ENCODE assay signal across 27 cellular contexts in genomic region chr4:6196871-6197270, GRCh38. TPM values are rescaled to one million over a fixed set of nuclear protein-coding genes. Genes with fewer than 3 reads are reported as not detected.
A peak's percentile ranks its signal among the peaks of the same experiment; 100 is the strongest.
DNase-seq lines count a peak whose midpoint lies in the region; ATAC-seq and TF ChIP-seq lines count a peak whose summit lies in the region.
"Had no signal": no experiment of that assay in that cellular context is flagged by ENCODE, and none has a peak within 500 bp of the region (broad histone marks: within the 10 kb centered on the region; RNA-seq: fewer than 3 reads in every experiment).

No MANE protein-coding gene starts in this region.

- H3K27me3 ChIP-seq in left ventricle myocardium inferior (ENCODE audit: low read depth) (peaks cover 100% of the 10 kb centered on the region), mesenchymal stem cell (ENCODE audit: control insufficient read depth in 1 of 2, insufficient read depth in 1 of 2, low read length in 2 of 2) (peaks cover 58 to 63% of the 10 kb centered on the region in 2 experiments)

- H4K8ac ChIP-seq in mesenchymal stem cell (ENCODE audit: low read length), result no peak overlapping the region

- TF ChIP-seq CTCF in osteocyte (IDR thresholded peaks at IDR 0.05) (no peak), left ventricle myocardium inferior (IDR thresholded peaks at IDR 0.05; ENCODE audit: borderline replicate concordance) (no peak)

- no peak overlapping the region for H3K4ac ChIP-seq in mesenchymal stem cell (ENCODE audit: low read depth in 1 of 2, low read length in 2 of 2)

- no peak overlapping the region for H2BK5ac ChIP-seq in mesenchymal stem cell (ENCODE audit: low read depth, low read length, poor library complexity, severe bottlenecking)

- no peaks in the 10 kb centered on the region for H3K79me1 ChIP-seq in mesenchymal stem cell (replicated peaks; ENCODE audit: low read length, poor library complexity, severe bottlenecking)

- H3K4me3 ChIP-seq in left ventricle myocardium inferior, result no peak overlapping the region
- H3K4me3 ChIP-seq in mesenchymal stem cell (ENCODE audit: insufficient read depth in 1 of 2, low read depth in 1 of 2, low read length in 2 of 2), result no peak overlapping the region
- H3K4me3 ChIP-seq: PC-9, SK-N-MC had no signal

- H3K27ac ChIP-seq in left ventricle myocardium inferior (replicated peaks) (no peak overlapping the region), mesenchymal stem cell (ENCODE audit: low read length, poor library complexity, severe bottlenecking) (no peak overlapping the region)
- H3K27ac ChIP-seq: PC-9, SK-N-MC had no signal

- CTCF ChIA-PET in activated CD8-positive, alpha-beta memory T cell treated with anti-CD3 and anti-CD28 coated beads, Interleukin-2, amount 10 ng/mL, durations not matched to agents 7 days and 5 days (lab: Charles Lee), result interaction anchor here (0.8 to 7.0 kb wide), 4 partner anchors 15 to 134 kb away, joined by 3 to 104 read pairs (median 11); no protein-coding TSS in a partner anchor

- no peaks in the 10 kb centered on the region for H3K27me3 Mint-ChIP-seq in activated CD8-positive, alpha-beta memory T cell treated with anti-CD3 and anti-CD28 coated beads, Interleukin-2, amount 10 ng/mL, durations not matched to agents 7 days and 5 days
- peaks cover 52% of the 10 kb centered on the region for H3K27me3 Mint-ChIP-seq in osteocyte (ENCODE audit: unreplicated experiment)

- H2BK15ac ChIP-seq in mesenchymal stem cell (ENCODE audit: low read depth, poor library complexity, severe bottlenecking), result no peak overlapping the region

- no peak overlapping the region for H3K4me3 Mint-ChIP-seq in activated CD8-positive, alpha-beta memory T cell treated with anti-CD3 and anti-CD28 coated beads, Interleukin-2, amount 10 ng/mL, durations not matched to agents 7 days and 5 days
- H3K4me3 Mint-ChIP-seq in osteocyte (ENCODE audit: unreplicated experiment), result no peak overlapping the region

- H3K9me3 Mint-ChIP-seq in activated CD8-positive, alpha-beta memory T cell treated with anti-CD3 and anti-CD28 coated beads, Interleukin-2, amount 10 ng/mL, durations not matched to agents 7 days and 5 days (ENCODE audit: low read depth), result no peaks in the 10 kb centered on the region
- H3K9me3 Mint-ChIP-seq in osteocyte (ENCODE audit: unreplicated experiment), result peaks cover 7% of the 10 kb centered on the region

- WGBS in mesenchymal stem cell, result 87% methylated on average over 11 of the region's 11 CpGs

- no peak overlapping the region for H2BK12ac ChIP-seq in mesenchymal stem cell (ENCODE audit: low read length in 2 of 2)

- H2AK5ac ChIP-seq in mesenchymal stem cell (ENCODE audit: low read length, severe bottlenecking), result no peak overlapping the region

- H2BK120ac ChIP-seq in mesenchymal stem cell (ENCODE audit: low read depth, low read length), result no peak overlapping the region

- H3K9ac ChIP-seq in mesenchymal stem cell (ENCODE audit: low read length), result no peak overlapping the region

- no peak overlapping the region for H3K4me2 ChIP-seq in mesenchymal stem cell (ENCODE audit: low read length, poor library complexity, severe bottlenecking)
- H3K4me2 ChIP-seq: PC-9 had no signal

- peaks cover 59% of the 10 kb centered on the region for H3K36me3 Mint-ChIP-seq in activated CD8-positive, alpha-beta memory T cell treated with anti-CD3 and anti-CD28 coated beads, Interleukin-2, amount 10 ng/mL, durations not matched to agents 7 days and 5 days
- H3K36me3 Mint-ChIP-seq in osteocyte (ENCODE audit: unreplicated experiment), result peaks cover 2% of the 10 kb centered on the region
- H3K36me3 Mint-ChIP-seq: CD8-positive, alpha-beta T cell had no signal

- H3K18ac ChIP-seq in mesenchymal stem cell (ENCODE audit: low read depth in 1 of 2, low read length in 2 of 2), result no peak overlapping the region

- H3K36me3 ChIP-seq in left ventricle myocardium inferior (no peaks in the 10 kb centered on the region), mesenchymal stem cell (ENCODE audit: control insufficient read depth in 1 of 2, insufficient read depth in 2 of 2, low read depth in 1 of 2, low read length in 2 of 2) (no peaks in the 10 kb centered on the region)

- DNase-seq in activated CD8-positive, alpha-beta memory T cell treated with anti-CD3 and anti-CD28 coated beads, Interleukin-2, amount 10 ng/mL, durations not matched to agents 7 days and 5 days, result no peak
- DNase-seq in activated CD8-positive, alpha-beta memory T cell treated with anti-CD3 and anti-CD28 coated beads, Interleukin-2, amount 50 U/mL, for 48 hours, result no peak
- DNase-seq in left lobe of liver (ENCODE audit: low spot score) (peak; percentile 10), osteocyte (ENCODE audit: extremely low spot score, unreplicated experiment) (peak; percentile 49), left ventricle myocardium inferior (no peak), mesenchymal stem cell (no peak)
- DNase-seq: AML-193; C1 segment of cervical spinal cord; Calu3; CD8-positive, alpha-beta T cell; GOT3; KBM-7; NCI-H1092; NCI-H1436 treated with DMSO at 0.1 percent for 48 hours; NCI-H1930; NCI-H2227 treated with DMSO at 0.1 percent for 48 hours; NCI-H510A; NCI-H748 treated with DMSO at 0.1 percent for 48 hours; PC-9; RPMI8226; SHP77 treated with DMSO at 0.1 percent for 48 hours had no signal

- H3K23ac ChIP-seq in mesenchymal stem cell (ENCODE audit: low read length in 2 of 2), result no peak overlapping the region

- H3K4me1 ChIP-seq in left ventricle myocardium inferior, result peaks cover 17% of the 10 kb centered on the region
- H3K4me1 ChIP-seq in mesenchymal stem cell (ENCODE audit: control insufficient read depth, insufficient read depth, low read depth, low read length), result peaks cover 20% of the 10 kb centered on the region

- H3K27ac Mint-ChIP-seq in activated CD8-positive, alpha-beta memory T cell treated with anti-CD3 and anti-CD28 coated beads, Interleukin-2, amount 10 ng/mL, durations not matched to agents 7 days and 5 days, result peak overlapping the region; percentile 97
- no peak overlapping the region for H3K27ac Mint-ChIP-seq in osteocyte (ENCODE audit: unreplicated experiment)

- ATAC-seq in activated CD8-positive, alpha-beta memory T cell treated with anti-CD3 and anti-CD28 coated beads, Interleukin-2, amount 10 ng/mL, durations not matched to agents 7 days and 5 days, result no peak
- ATAC-seq in left lobe of liver (no peak), GM19397 (IDR thresholded peaks at IDR 0.05; ENCODE audit: unreplicated experiment) (no peak), HG02759 (IDR thresholded peaks at IDR 0.05; ENCODE audit: unreplicated experiment) (no peak)
- ATAC-seq: CD8-positive, alpha-beta T cell; HCT116 had no signal

- intact Hi-C loops in left ventricle myocardium inferior (cut with micrococcal nuclease), result no loop called here

- H3K9me3 ChIP-seq in left ventricle myocardium inferior (replicated peaks), result peaks cover 10% of the 10 kb centered on the region
- H3K9me3 ChIP-seq in mesenchymal stem cell (ENCODE audit: control insufficient read depth, low read length), result peaks cover 7% of the 10 kb centered on the region

- H3K4me1 Mint-ChIP-seq in activated CD8-positive, alpha-beta memory T cell treated with anti-CD3 and anti-CD28 coated beads, Interleukin-2, amount 10 ng/mL, durations not matched to agents 7 days and 5 days, result peaks cover 62% of the 10 kb centered on the region
- peaks cover 5% of the 10 kb centered on the region for H3K4me1 Mint-ChIP-seq in osteocyte (ENCODE audit: unreplicated experiment)

- no peak overlapping the region for H3K14ac ChIP-seq in mesenchymal stem cell (ENCODE audit: low read length in 2 of 2)

- no peak overlapping the region for H2AFZ ChIP-seq in mesenchymal stem cell (ENCODE audit: low read depth, low read length)
- H2AFZ ChIP-seq: PC-9 had no signal

- no peak overlapping the region for H4K91ac ChIP-seq in mesenchymal stem cell (ENCODE audit: low read length)

RNA-seq across cellular contexts. Expression of gene JAKMIP1, which starts 3.5 kb away (rescaled TPM):
- 10 to 100 TPM; 41.7 to 57.8 TPM for total RNA-seq in activated CD8-positive, alpha-beta memory T cell treated with anti-CD3 and anti-CD28 coated beads, Interleukin-2, amount 10 ng/mL, durations not matched to agents 7 days and 5 days
- total RNA-seq in left lobe of liver (not detected), osteocyte (not detected in 2 replicates), left ventricle myocardium inferior (not detected)
- not detected for polyA plus RNA-seq in mesenchymal stem cell (2013, experiment 1 of 2)
- polyA plus RNA-seq in mesenchymal stem cell (2013, experiment 2 of 2), result not detected
- total RNA-seq: Calu3, HT1080, PC-9 had no signal
- polyA plus RNA-seq: AG04450 had no signal

Comparison
In these comparisons a context has a peak if more than half of its experiments do, and no peak if none do; other contexts are left out.
1. DNase-seq: peak in left lobe of liver (single experiment) and osteocyte (single experiment); none in activated CD8-positive, alpha-beta memory T cell treated with anti-CD3 and anti-CD28 coated beads, Interleukin-2, amount 10 ng/mL, durations not matched to agents 7 days and 5 days (single experiment), activated CD8-positive, alpha-beta memory T cell treated with anti-CD3 and anti-CD28 coated beads, Interleukin-2, amount 50 U/mL, for 48 hours (single experiment), left ventricle myocardium inferior (single experiment) and mesenchymal stem cell (single experiment).
2. RNA of gene JAKMIP1, which starts 3.5 kb away (total RNA-seq): 41.7 to 57.8 TPM in activated CD8-positive, alpha-beta memory T cell treated with anti-CD3 and anti-CD28 coated beads, Interleukin-2, amount 10 ng/mL, durations not matched to agents 7 days and 5 days; not detected in left lobe of liver (single experiment), not detected in left ventricle myocardium inferior (single experiment) and not detected in osteocyte; every median in the first group is over 10 times any median in the second.